ENCODE assay signal across 8 cellular contexts in genomic region chr9:95317119-95317892, GRCh38. TPM values are rescaled to one million over a fixed set of nuclear protein-coding genes. Genes with fewer than 3 reads are reported as not detected.
DNase-seq lines count a peak whose midpoint lies in the region; ATAC-seq, FAIRE-seq and TF ChIP-seq lines count a peak whose summit lies in the region.

Gene FANCC, minus strand, starts transcription at chr9:95317709. Its CDS starts 68,418 bp downstream, at chr9:95249291.

- no peak for TF ChIP-seq EP300 in H1 (IDR thresholded peaks at IDR 0.05; ENCODE audit: borderline replicate concordance in 1 of 2, low read depth in 2 of 2, low read length in 2 of 2)

- no peak for TF ChIP-seq CTCF in H1 (IDR thresholded peaks at IDR 0.05; ENCODE audit: control extremely low read depth in 1 of 3, insufficient read depth in 1 of 3, low read depth in 1 of 3, low read length in 3 of 3)

- H3K4me2 ChIP-seq in H1 (ENCODE audit: insufficient read depth in 1 of 2, low read depth in 2 of 2, low read length in 2 of 2) (peak within 1 kb of the TSS; percentile 72 to 74), mesendoderm (ENCODE audit: low read length) (peak within 1 kb of the TSS; percentile 69)

- no peak for TF ChIP-seq RAD21 in H1 (IDR thresholded peaks at IDR 0.05 in 1 of 2, conservative IDR thresholded peaks at IDR 0.05 in 1 of 2; ENCODE audit: low read depth in 2 of 2, low read length in 2 of 2)

- H3K79me2 ChIP-seq in H1 (ENCODE audit: control insufficient read depth in 1 of 2, insufficient read depth in 2 of 2, low read length in 2 of 2) (peaks cover 0 to 21% of the 10 kb centered on the region in 2 experiments; a peak in 2 of 4 replicates), mesendoderm (ENCODE audit: control insufficient read depth, insufficient read depth, low read length) (peaks cover 1% of the 10 kb centered on the region)

- FAIRE-seq in H1 (lab: Jason Lieb, UNC), result no peak

- H3K27me3 ChIP-seq in H1 (replicated peaks in 1 of 4; ENCODE audit: control insufficient read depth in 3 of 4, extremely low read depth in 1 of 4, insufficient read depth in 3 of 4, low read length in 3 of 4) (no peaks in the 10 kb centered on the region), mesendoderm (ENCODE audit: insufficient read depth, low read length, poor library complexity) (no peaks in the 10 kb centered on the region)

- peaks cover 2% of the 10 kb centered on the region; the same call in 1 of the 2 replicates for H3K79me1 ChIP-seq in H1 (ENCODE audit: low read depth, low read length)
- peaks cover 3% of the 10 kb centered on the region for H3K79me1 ChIP-seq in mesendoderm (ENCODE audit: low read length)

- H3K4me1 ChIP-seq in H1 (replicated peaks in 1 of 4; ENCODE audit: control insufficient read depth in 3 of 4, insufficient read depth in 4 of 4, low read length in 3 of 4), result peaks cover 0 to 4% (median 2%) of the 10 kb centered on the region in 4 experiments; a peak in 2 of 7 replicates
- H3K4me1 ChIP-seq in mesendoderm (ENCODE audit: control insufficient read depth, low read depth, low read length), result no peaks in the 10 kb centered on the region

- ATAC-seq in GM19468 (IDR thresholded peaks at IDR 0.05; ENCODE audit: extremely low read depth, unreplicated experiment), result peak; percentile 50

- H3K9me3 ChIP-seq in H1 (ENCODE audit: insufficient read depth in 2 of 2, low read depth in 1 of 2, low read length in 1 of 2), result no peaks in the 10 kb centered on the region

- H4K5ac ChIP-seq in H1 (ENCODE audit: insufficient read length, low read depth, low read length), result peak within 1 kb of the TSS; percentile 100
- H4K5ac ChIP-seq in mesendoderm (ENCODE audit: low read length), result peak within 1 kb of the TSS; percentile 54

- peak within 1 kb of the TSS; percentile 94 for H2BK120ac ChIP-seq in H1 (replicated peaks; ENCODE audit: low read depth, low read length)
- H2BK120ac ChIP-seq in mesendoderm (ENCODE audit: low read depth, low read length), result peak within 1 kb of the TSS; percentile 10

- H3K4ac ChIP-seq in H1 (replicated peaks; ENCODE audit: insufficient read length, low read depth, low read length) (peak within 1 kb of the TSS; percentile 96), mesendoderm (ENCODE audit: low read depth, low read length) (peak within 1 kb of the TSS; percentile 74)

- H3K18ac ChIP-seq in H1 (ENCODE audit: extremely low read depth, low read length) (peak within 1 kb of the TSS; percentile 95; the same call in 1 of the 2 replicates), mesendoderm (ENCODE audit: low read length) (peak within 1 kb of the TSS; percentile 88)

- H2BK20ac ChIP-seq in H1 (ENCODE audit: low read length), result no peak within 1 kb of the TSS

- H4K20me1 ChIP-seq in H1 (replicated peaks in 1 of 2; ENCODE audit: control insufficient read depth in 1 of 2, insufficient read depth in 2 of 2, low read length in 2 of 2), result no peaks in the 10 kb centered on the region

- peak within 1 kb of the TSS; percentile 99 for H4K91ac ChIP-seq in H1 (replicated peaks; ENCODE audit: insufficient read length, low read length)

- H2BK12ac ChIP-seq in H1 (ENCODE audit: low read depth, low read length), result no peak within 1 kb of the TSS

- peak within 1 kb of the TSS; percentile 66; the same call in 1 of the 2 replicates for H2AFZ ChIP-seq in H1 (ENCODE audit: low read length)

- H3K36me3 ChIP-seq in H1 (ENCODE audit: control insufficient read depth in 2 of 4, insufficient read depth in 4 of 4, low read length in 3 of 4), result no peaks in the 10 kb centered on the region
- H3K36me3 ChIP-seq in mesendoderm (ENCODE audit: control insufficient read depth, insufficient read depth, low read length), result no peaks in the 10 kb centered on the region

- POLR2A ChIA-PET in H1 (lab: Charles Lee; ENCODE audit: partially characterized antibody), result interaction anchor here (1.0 to 2.8 kb wide), 6 partner anchors 11 to 190 kb away, joined by 3 to 6 read pairs (median 4); no protein-coding TSS in a partner anchor

- CTCF ChIA-PET in H1 (lab: Charles Lee; ENCODE audit: partially characterized antibody), result interaction anchor here (0.5 to 2.9 kb wide), 2 partner anchors 19 to 417 kb away, joined by 3 to 19 read pairs; no protein-coding TSS in a partner anchor

- H3K23ac ChIP-seq in H1 (ENCODE audit: insufficient read length), result no peak within 1 kb of the TSS
- no peak within 1 kb of the TSS for H3K23ac ChIP-seq in mesendoderm (ENCODE audit: low read length)

- peak within 1 kb of the TSS; percentile 96 for H3K56ac ChIP-seq in H1 (replicated peaks; ENCODE audit: insufficient read length, low read depth, low read length)
- H3K56ac ChIP-seq in mesendoderm (ENCODE audit: low read length), result peak within 1 kb of the TSS; percentile 93

- H3K9ac ChIP-seq in H1 (replicated peaks in 1 of 4; ENCODE audit: extremely low read depth in 1 of 4, low read depth in 3 of 4, low read length in 3 of 4) (peak within 1 kb of the TSS; percentile 64 to 96 (median 96)), mesendoderm (ENCODE audit: low read length) (peak within 1 kb of the TSS; percentile 97)

- 0% methylated on average over 44 of the region's 89 CpGs; no CpG with 5 or more reads in 1 of the 2 experiments for WGBS in H1 (ENCODE audit: extremely low coverage in 1 of 2, insufficient coverage in 1 of 2, insufficient read length in 1 of 2, insufficient replicate concordance in 2 of 2, low coverage in 1 of 2, low lambda C conversion rate in 2 of 2, missing lambda C conversion rate in 1 of 2), 2 experiments
- WGBS in mesendoderm (ENCODE audit: extremely low coverage, insufficient coverage, low lambda C conversion rate), result no CpG with 5 or more reads among the region's 89 CpGs

- peak within 1 kb of the TSS; percentile 73 for H3K14ac ChIP-seq in H1 (ENCODE audit: insufficient read length)

- H3K23me2 ChIP-seq in H1 (ENCODE audit: low read depth, low read length), result no peaks in the 10 kb centered on the region; the same call in 1 of the 2 replicates

- TF ChIP-seq POLR2A in H1 (IDR thresholded peaks at IDR 0.05; ENCODE audit: control extremely low read depth in 1 of 2, low read depth in 2 of 2, low read length in 2 of 2), result peak; percentile 96

- H2AK5ac ChIP-seq in H1 (ENCODE audit: low read depth, low read length) (no peak within 1 kb of the TSS), mesendoderm (ENCODE audit: low read length) (no peak within 1 kb of the TSS)

- H2BK5ac ChIP-seq in H1 (ENCODE audit: low read depth, low read length), result peak within 1 kb of the TSS; percentile 92
- H2BK5ac ChIP-seq in mesendoderm (ENCODE audit: low read length), result peak within 1 kb of the TSS; percentile 79

- H3K27ac ChIP-seq in H1 (ENCODE audit: low read depth, low read length) (peak within 1 kb of the TSS; percentile 96), mesendoderm (ENCODE audit: low read depth, low read length) (peak within 1 kb of the TSS; percentile 96)

- no peak within 1 kb of the TSS for H2BK15ac ChIP-seq in H1 (ENCODE audit: low read length)
- H2BK15ac ChIP-seq in mesendoderm (replicated peaks; ENCODE audit: low read depth), result no peak within 1 kb of the TSS

- H3K4me3 ChIP-seq in H1 (ENCODE audit: extremely low read depth in 1 of 4, insufficient read depth in 2 of 4, low read depth in 3 of 4, low read length in 4 of 4) (peak within 1 kb of the TSS; percentile 76 to 97 (median 80)), mesendoderm (ENCODE audit: low read length) (peak within 1 kb of the TSS; percentile 73)

- H4K8ac ChIP-seq in H1 (ENCODE audit: extremely low read depth, insufficient read depth, low read length) (peak within 1 kb of the TSS; percentile 97), mesendoderm (ENCODE audit: low read depth, low read length) (peak within 1 kb of the TSS; percentile 77)

- DNase-seq in COLO829 (ENCODE audit: low spot score) (peak; percentile 84), HT-29 (ENCODE audit: low spot score) (peak; percentile 87), NOMO-1 treated with dmso at 0.1 percent for 144 hours (lab: John Stamatoyannopoulos, UW; ENCODE audit: unreplicated experiment) (peak; percentile 79), H1 (ENCODE audit: low read depth in 1 of 2, low spot score in 2 of 2) (peak; percentile 89 to 94), mesendoderm (peak; percentile 98)
- peak; percentile 73 to 76 (median 73) for DNase-seq in activated CD8-positive, alpha-beta memory T cell treated with anti-CD3 and anti-CD28 coated beads for 48 hours (ENCODE audit: low read depth in 2 of 3, low spot score in 2 of 3)
- peak; percentile 79 for DNase-seq in stimulated activated CD8-positive, alpha-beta memory T cell treated with anti-CD3 and anti-CD28 coated beads, Interleukin-12 subunit alpha, Interleukin-12 subunit beta, amount 100 ng/mL, for 4 hours (ENCODE audit: low read depth)

TF ChIP-seq in H1, 55 proteins besides CTCF, POLR2A, EP300 and RAD21 (continues in another document):
- no peak for TF ChIP-seq RFX5 (IDR thresholded peaks at IDR 0.05; ENCODE audit: borderline replicate concordance, low read depth, low read length)
- peak; percentile 83 for TF ChIP-seq TAF7 (optimal IDR thresholded peaks at IDR 0.05; ENCODE audit: borderline replicate concordance, low read depth, low read length)
- peak in 1 of 2 experiments; percentile 92; a peak in 1 of 4 replicates for TF ChIP-seq HDAC2 (IDR thresholded peaks at IDR 0.05; ENCODE audit: borderline replicate concordance in 1 of 2, low read depth in 2 of 2, low read length in 2 of 2)
- no peak for TF ChIP-seq YY1 (IDR thresholded peaks at IDR 0.05; ENCODE audit: low read depth, low read length)
- TF ChIP-seq CREB1 (IDR thresholded peaks at IDR 0.05), result peak; percentile 74

RNA-seq across cellular contexts. Expression of gene FANCC, which starts in this region (rescaled TPM):
- total RNA-seq in HT-29 (2014; rRNA removed; shearing (Covaris generic)), result 10.6 and 17.0 TPM in 2 replicates
- 15.2 and 15.4 TPM in 2 replicates for total RNA-seq in H1 (2021; fragmentation: NEBNext Ultra II Directional; extraction: Animal tissue kit (Norgen Biotek cat#: 25700))
- 7.6 and 7.8 TPM in 2 replicates for polyA plus RNA-seq in H1 (2011; rRNA removed)
- polyA plus RNA-seq in H1 (2011; cell fraction: cytosol; rRNA removed), result 8.4 TPM
- 7.9 TPM for polyA plus RNA-seq in H1 (2011; cell fraction: nucleus; rRNA removed)
- 8.3 to 9.8 TPM (median 9.0 TPM) in 4 replicates for polyA plus RNA-seq in H1 (2012, experiment 1 of 2)
- 4.8 TPM for polyA plus RNA-seq in H1 (2012, experiment 2 of 2)
- 6.6 TPM for polyA plus RNA-seq in H1 (2013, experiment 1 of 2)
- polyA plus RNA-seq in H1 (2013, experiment 2 of 2), result 6.8 TPM
- polyA minus RNA-seq in H1 (2011; rRNA and poly(A)+ RNA removed), result 16.4 and 23.2 TPM in 2 replicates
- 10.3 TPM for polyA minus RNA-seq in H1 (2011; cell fraction: cytosol; rRNA and poly(A)+ RNA removed)
- 25.0 TPM for polyA minus RNA-seq in H1 (2011; cell fraction: nucleus; rRNA and poly(A)+ RNA removed)
- polyA plus RNA-seq in mesendoderm (2013, experiment 1 of 2), result 8.1 TPM
- polyA plus RNA-seq in mesendoderm (2013, experiment 2 of 2), result 7.9 TPM

Comparison
In these comparisons a context has a peak if more than half of its experiments do, and no peak if none do; other contexts are left out.
1. Peak in every context shown above with its lines: DNase-seq, ATAC-seq, H3K4me3 ChIP-seq and H3K27ac ChIP-seq.